In the genomic region with DNA sequence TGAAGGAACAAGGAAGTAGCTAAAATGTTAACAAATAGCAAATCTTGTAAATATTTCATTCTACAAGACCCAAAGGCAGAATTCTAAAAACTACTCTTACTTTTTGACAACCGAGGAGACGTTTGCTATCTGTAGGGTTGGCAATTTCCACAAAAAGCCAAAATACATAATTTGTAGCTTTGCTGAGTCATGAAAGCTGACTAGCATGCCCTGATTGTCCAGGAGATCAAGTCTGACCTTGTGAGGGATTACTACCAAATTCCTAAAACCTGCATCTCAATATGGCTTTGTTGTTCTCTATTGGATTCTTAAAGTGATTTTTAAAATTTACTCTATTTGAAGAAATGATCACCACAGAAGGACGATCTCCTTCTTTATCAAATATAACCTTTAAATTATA, we compare ENCODE assay signal across 1 cellular context.
TF ChIP-seq lines count a peak whose summit lies in the region.

No MANE protein-coding gene starts in this region.

TF ChIP-seq in endothelial cell of umbilical vein, 7 proteins besides CTCF, POLR2A, EP300 and RAD21:
- TF ChIP-seq GATA2 (IDR thresholded peaks at IDR 0.05; ENCODE audit: insufficient read depth, insufficient read length, low read depth, low read length) (no peak), JUN (IDR thresholded peaks at IDR 0.05; ENCODE audit: borderline replicate concordance, insufficient read depth, insufficient read length, low read depth) (no peak), FOS (IDR thresholded peaks at IDR 0.05; ENCODE audit: borderline replicate concordance, insufficient read depth, low read length) (no peak), EZH2 (IDR thresholded peaks at IDR 0.05; ENCODE audit: borderline replicate concordance, low read depth, low read length, severe bottlenecking) (no peak), POLR2AphosphoS5 (IDR thresholded peaks at IDR 0.05; ENCODE audit: insufficient read depth, low read depth, low read length) (no peak), MYC (IDR thresholded peaks at IDR 0.05; ENCODE audit: low read depth, low read length) (no peak)
- TF ChIP-seq, protein P1, sequence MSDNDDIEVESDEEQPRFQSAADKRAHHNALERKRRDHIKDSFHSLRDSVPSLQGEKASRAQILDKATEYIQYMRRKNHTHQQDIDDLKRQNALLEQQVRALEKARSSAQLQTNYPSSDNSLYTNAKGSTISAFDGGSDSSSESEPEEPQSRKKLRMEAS (IDR thresholded peaks at IDR 0.05; ENCODE audit: insufficient read depth, insufficient read length), result no peak
